Comparison of ENCODE assay signal across 19 cellular contexts in genomic region chr20:33407251-33407650, GRCh38. TPM values are rescaled to one million over a fixed set of nuclear protein-coding genes. Genes with fewer than 3 reads are reported as not detected.
DNase-seq lines count a peak whose midpoint lies in the region; ATAC-seq and TF ChIP-seq lines count a peak whose summit lies in the region.
"Had no signal": no experiment of that assay in that cellular context is flagged by ENCODE, and none has a peak within 500 bp of the region (broad histone marks: within the 10 kb centered on the region; RNA-seq: fewer than 3 reads in every experiment).

No MANE protein-coding gene starts in this region.

- no peaks in the 10 kb centered on the region for H3F3A ChIP-seq in neural progenitor cell (ENCODE audit: low read depth)

- H3K36me3 Mint-ChIP-seq in neural progenitor cell = peaks cover 8% of the 10 kb centered on the region

- no peak overlapping the region for H2AFZ ChIP-seq in neural progenitor cell (replicated peaks)

- intact Hi-C loops in head of caudate nucleus (cut with DNase I) (no loop called here), posterior vena cava (cut with DNase I) (loop anchor here in 1 of 2 donors (5.0 kb wide), 1 partner anchor 35 kb away; the partner anchor contains the start of gene SNTA1)

- H3K4me1 Mint-ChIP-seq in neural progenitor cell = peaks cover 9% of the 10 kb centered on the region

- no peak overlapping the region for H3K4me3 Mint-ChIP-seq in neural progenitor cell

- H3K27me3 ChIP-seq in neural progenitor cell = no peaks in the 10 kb centered on the region
- H3K27me3 ChIP-seq: ascending aorta, heart right ventricle, sigmoid colon had no signal

- no peaks in the 10 kb centered on the region for H3K9me3 Mint-ChIP-seq in neural progenitor cell
- H3K9me3 Mint-ChIP-seq: CD4-positive, CD25-positive, alpha-beta regulatory T cell; nephron had no signal

- no peak for TF ChIP-seq CTCF in neural progenitor cell (IDR thresholded peaks at IDR 0.05)

- H3K9me3 ChIP-seq in neural progenitor cell (ENCODE audit: low read depth) = no peaks in the 10 kb centered on the region
- H3K9me3 ChIP-seq: ascending aorta, heart right ventricle, sigmoid colon had no signal

- H3K27ac ChIP-seq in caudate nucleus (ENCODE audit: low read depth, low read length) (peak overlapping the region; percentile 93), neural progenitor cell (no peak overlapping the region)
- H3K27ac ChIP-seq: ascending aorta, heart right ventricle had no signal

- peak overlapping the region; percentile 42 for H3K27ac Mint-ChIP-seq in neural progenitor cell
- H3K27ac Mint-ChIP-seq: nephron had no signal

- H3K27me3 Mint-ChIP-seq in neural progenitor cell (ENCODE audit: insufficient read depth, low read depth) = no peaks in the 10 kb centered on the region
- H3K27me3 Mint-ChIP-seq: CD4-positive, CD25-positive, alpha-beta regulatory T cell had no signal

- H4K20me1 ChIP-seq in neural progenitor cell (ENCODE audit: low read depth) = no peaks in the 10 kb centered on the region

- no peaks in the 10 kb centered on the region for H3K36me3 ChIP-seq in neural progenitor cell

- no peak overlapping the region for H3K4me3 ChIP-seq in neural progenitor cell
- H3K4me3 ChIP-seq: ascending aorta, heart right ventricle, sigmoid colon had no signal

- no peak overlapping the region for H3K9ac ChIP-seq in neural progenitor cell

- ATAC-seq in HG02885 (IDR thresholded peaks at IDR 0.05; ENCODE audit: poor library complexity, unreplicated experiment) = no peak
- ATAC-seq: HCT116, left lobe of liver had no signal

- H3K4me2 ChIP-seq in neural progenitor cell = no peak overlapping the region

- H3K4me1 ChIP-seq in neural progenitor cell = no peaks in the 10 kb centered on the region
- H3K4me1 ChIP-seq: ascending aorta had no signal

- H3K79me2 ChIP-seq in neural progenitor cell (ENCODE audit: low read depth) = no peaks in the 10 kb centered on the region

- DNase-seq in HT1080 (ENCODE audit: low read depth) = peak; percentile 54
- peak; percentile 30 for DNase-seq in RKO (ENCODE audit: low spot score)
- DNase-seq in caudate nucleus (lab: John Stamatoyannopoulos, UW) = no peak
- DNase-seq in neural progenitor cell (ENCODE audit: low spot score) = no peak
- DNase-seq in head of caudate nucleus = no peak
- no peak for DNase-seq in posterior vena cava (ENCODE audit: low spot score)
- DNase-seq: activated CD4-positive, alpha-beta T cell treated with anti-CD3 and anti-CD28 coated beads for 48 hours; CD4-positive, CD25-positive, alpha-beta regulatory T cell; effector memory CD4-positive, alpha-beta T cell; heart right ventricle; NCI-H146; NCI-H82; sigmoid colon; substantia nigra had no signal

RNA-seq across cellular contexts. Expression of gene CDK5RAP1, which starts 5.9 kb away (rescaled TPM):
- 33.5 and 42.7 TPM in 2 replicates for total RNA-seq in HT1080 (2014; rRNA removed; shearing (Covaris generic))
- polyA plus RNA-seq in HT1080 (2015; cell fraction: cytosol; rRNA removed) = 28.5 and 30.7 TPM in 2 replicates
- polyA plus RNA-seq in HT1080 (2015; cell fraction: nucleus; rRNA removed) = 71.8 and 75.0 TPM in 2 replicates
- total RNA-seq in neural progenitor cell (ENCODE audit: low replicate concordance) (42.0 TPM in 2 replicates), posterior vena cava (10 to 100 TPM; 15.9 to 19.8 TPM)

RNA-seq across cellular contexts. Expression of gene SNTA1, which starts 36.3 kb away (rescaled TPM):
- total RNA-seq in HT1080 (2014; rRNA removed; shearing (Covaris generic)) = 12.3 and 14.6 TPM in 2 replicates
- polyA plus RNA-seq in HT1080 (2015; cell fraction: cytosol; rRNA removed) = 9.6 and 10.7 TPM in 2 replicates
- 4.1 and 4.2 TPM in 2 replicates for polyA plus RNA-seq in HT1080 (2015; cell fraction: nucleus; rRNA removed)
- total RNA-seq in neural progenitor cell (ENCODE audit: low replicate concordance) (6.3 and 10.6 TPM in 2 replicates), posterior vena cava (10 to 100 TPM; 40.1 to 44.7 TPM)

Comparison
In these comparisons a context has a peak if more than half of its experiments do, and no peak if none do; other contexts are left out.
1. DNase-seq: peak in HT1080 (single experiment) and RKO (single experiment); none in caudate nucleus (0 of 61), neural progenitor cell (single experiment), head of caudate nucleus (0 of 42) and posterior vena cava (single experiment).